1 cellular context compared by ENCODE assay signal in genomic region chr7:155612658-155613057, GRCh38.
A peak's percentile ranks its signal among the peaks of the same experiment; 100 is the strongest.
TF ChIP-seq lines count a peak whose summit lies in the region.

No MANE protein-coding gene starts in this region.

TF ChIP-seq in K562, 482 proteins besides CTCF, POLR2A, EP300 and RAD21 (continued from another document):
- TF ChIP-seq E2F6 (IDR thresholded peaks at IDR 0.05; ENCODE audit: borderline replicate concordance in 1 of 2, extremely low read depth in 1 of 2, insufficient read depth in 1 of 2, insufficient read length in 1 of 2, low read depth in 1 of 2, low read length in 1 of 2, poor library complexity in 1 of 2, severe bottlenecking in 1 of 2) (peak in 1 of 2 experiments; percentile 51), U2AF2 (optimal IDR thresholded peaks at IDR 0.05; ENCODE audit: low read depth, low read length) (no peak), HEY1 (CRISPR knock-in tag; IDR thresholded peaks at IDR 0.05; ENCODE audit: borderline replicate concordance) (no peak), ATF7 (IDR thresholded peaks at IDR 0.05) (no peak), ZNF143 (CRISPR knock-in tag; IDR thresholded peaks at IDR 0.05) (no peak), ZNF696 (CRISPR knock-in tag; conservative IDR thresholded peaks at IDR 0.05) (no peak), DMBX1 (CRISPR knock-in tag; IDR thresholded peaks at IDR 0.05; ENCODE audit: borderline replicate concordance) (no peak), HNRNPUL1 (IDR thresholded peaks at IDR 0.05; ENCODE audit: low read length) (no peak), NR1H2 (CRISPR knock-in tag; IDR thresholded peaks at IDR 0.05) (no peak), L3MBTL2 (IDR thresholded peaks at IDR 0.05) (peak; percentile 55), SMARCC2 (IDR thresholded peaks at IDR 0.05; ENCODE audit: low read depth) (no peak), TAL1 (IDR thresholded peaks at IDR 0.05) (no peak), ZNF449 (CRISPR knock-in tag; IDR thresholded peaks at IDR 0.05) (no peak), MAX (CRISPR knock-in tag; IDR thresholded peaks at IDR 0.05) (peak; percentile 56), RFX5 (IDR thresholded peaks at IDR 0.05; ENCODE audit: low read depth, low read length) (no peak), NR4A1 (CRISPR knock-in tag; IDR thresholded peaks at IDR 0.05) (no peak), NR4A1 (tag; IDR thresholded peaks at IDR 0.05) (no peak), FOXA3 (CRISPR knock-in tag; conservative IDR thresholded peaks at IDR 0.05 in 1 of 2, IDR thresholded peaks at IDR 0.05 in 1 of 2) (no peak), ILK (tag; IDR thresholded peaks at IDR 0.05; ENCODE audit: borderline replicate concordance, low read depth) (no peak), MCM3 (IDR thresholded peaks at IDR 0.05) (no peak), FUS (optimal IDR thresholded peaks at IDR 0.05; ENCODE audit: low read depth, low read length) (no peak), FOXA1 (IDR thresholded peaks at IDR 0.05; ENCODE audit: borderline replicate concordance) (no peak), DDX20 (tag; IDR thresholded peaks at IDR 0.05; ENCODE audit: low read depth) (no peak), SLC30A9 (CRISPR knock-in tag; IDR thresholded peaks at IDR 0.05) (no peak), LCOR (CRISPR knock-in tag; IDR thresholded peaks at IDR 0.05) (no peak), MGA (IDR thresholded peaks at IDR 0.05) (peak; percentile 59), HBP1 (CRISPR knock-in tag; IDR thresholded peaks at IDR 0.05) (no peak), ZNF277 (CRISPR knock-in tag; IDR thresholded peaks at IDR 0.05; ENCODE audit: borderline replicate concordance) (no peak), ATF6 (CRISPR knock-in tag; IDR thresholded peaks at IDR 0.05) (no peak), RHOXF2B (CRISPR knock-in tag; conservative IDR thresholded peaks at IDR 0.05) (no peak)
